Comparison of ENCODE assay signal across 25 cellular contexts in the genomic region with DNA sequence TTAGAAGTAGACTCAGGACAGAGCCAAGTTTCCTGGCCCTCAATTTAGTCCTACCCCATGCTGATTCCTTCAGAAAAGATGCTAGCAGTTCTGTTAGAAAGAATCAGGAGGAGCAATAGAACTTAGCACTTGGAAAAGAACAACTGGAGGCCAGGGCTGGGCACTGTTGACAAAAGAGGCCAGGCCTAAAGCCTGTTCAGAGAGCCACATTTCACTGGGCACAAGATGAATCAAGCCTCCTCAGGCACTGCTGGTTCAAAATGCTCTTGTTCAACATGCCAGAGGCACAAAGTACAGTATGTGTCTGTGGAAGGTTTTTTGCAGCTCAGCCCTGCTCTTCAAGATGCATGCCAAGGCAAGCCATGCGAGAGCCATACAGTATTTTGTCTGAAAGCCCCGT. TPM values are rescaled to one million over a fixed set of nuclear protein-coding genes. Genes with fewer than 3 reads are reported as not detected.
DNase-seq lines count a peak whose midpoint lies in the region; ATAC-seq and TF ChIP-seq lines count a peak whose summit lies in the region.
"Had no signal": no experiment of that assay in that cellular context is flagged by ENCODE, and none has a peak within 500 bp of the region (broad histone marks: within the 10 kb centered on the region; RNA-seq: fewer than 3 reads in every experiment).

No MANE protein-coding gene starts in this region.

- peak overlapping the region; percentile 47 for H3K27ac Mint-ChIP-seq in neural progenitor cell
- H3K27ac Mint-ChIP-seq: activated naive CD4-positive, alpha-beta T cell treated with anti-CD3 and anti-CD28 coated beads, Interleukin-2, amount 50 U/mL, for 72 hours had no signal

- H3K27me3 Mint-ChIP-seq in neural progenitor cell (ENCODE audit: insufficient read depth, low read depth) = peaks cover 3% of the 10 kb centered on the region

- H2AFZ ChIP-seq in hepatocyte (no peak overlapping the region), neural progenitor cell (replicated peaks) (no peak overlapping the region)

- H4K20me1 ChIP-seq in hepatocyte (ENCODE audit: insufficient read depth, poor library complexity, severe bottlenecking) (no peaks in the 10 kb centered on the region), neural progenitor cell (ENCODE audit: low read depth) (no peaks in the 10 kb centered on the region)
- H4K20me1 ChIP-seq: BLaER1 had no signal

- H3K9me3 ChIP-seq in hepatocyte (ENCODE audit: low read depth) (no peaks in the 10 kb centered on the region), neural progenitor cell (ENCODE audit: low read depth) (no peaks in the 10 kb centered on the region), ascending aorta (no peaks in the 10 kb centered on the region)
- H3K9me3 ChIP-seq: BLaER1, gastrocnemius medialis, right atrium auricular region, upper lobe of left lung had no signal

- no peaks in the 10 kb centered on the region for H3F3A ChIP-seq in neural progenitor cell (ENCODE audit: low read depth)

- WGBS in hepatocyte (ENCODE audit: low lambda C conversion rate, missing lambda C conversion rate) = 71% methylated on average over 2 of the region's 2 CpGs

- H3K9me3 Mint-ChIP-seq in neural progenitor cell = no peaks in the 10 kb centered on the region
- H3K9me3 Mint-ChIP-seq: activated naive CD4-positive, alpha-beta T cell treated with anti-CD3 and anti-CD28 coated beads, Interleukin-2, amount 50 U/mL, for 72 hours had no signal

- no peak overlapping the region for H3K4me3 ChIP-seq in hepatocyte
- H3K4me3 ChIP-seq in neural progenitor cell = no peak overlapping the region
- no peak overlapping the region for H3K4me3 ChIP-seq in ascending aorta
- H3K4me3 ChIP-seq: BLaER1, dorsolateral prefrontal cortex, gastrocnemius medialis, lung, right atrium auricular region, upper lobe of left lung had no signal

- intact Hi-C loops in ascending aorta (cut with DNase I) = no loop called here

- H3K36me3 ChIP-seq in hepatocyte (replicated peaks; ENCODE audit: insufficient read depth, low read depth) (no peaks in the 10 kb centered on the region), neural progenitor cell (no peaks in the 10 kb centered on the region), ascending aorta (no peaks in the 10 kb centered on the region)
- H3K36me3 ChIP-seq: BLaER1, gastrocnemius medialis, right atrium auricular region, upper lobe of left lung had no signal

- H3K27ac ChIP-seq in hepatocyte = peak overlapping the region; percentile 78
- no peak overlapping the region for H3K27ac ChIP-seq in neural progenitor cell
- H3K27ac ChIP-seq in ascending aorta = no peak overlapping the region
- H3K27ac ChIP-seq: BLaER1, gastrocnemius medialis, right atrium auricular region, upper lobe of left lung had no signal

- H3K27me3 ChIP-seq in hepatocyte (no peaks in the 10 kb centered on the region), neural progenitor cell (no peaks in the 10 kb centered on the region), ascending aorta (no peaks in the 10 kb centered on the region)
- H3K27me3 ChIP-seq: BLaER1, dorsolateral prefrontal cortex, gastrocnemius medialis, right atrium auricular region, upper lobe of left lung had no signal

- no peak for TF ChIP-seq CTCF in hepatocyte (IDR thresholded peaks at IDR 0.05; ENCODE audit: poor library complexity)
- no peak for TF ChIP-seq CTCF in neural progenitor cell (IDR thresholded peaks at IDR 0.05)
- TF ChIP-seq CTCF in ascending aorta (IDR thresholded peaks at IDR 0.05) = no peak

- no peak overlapping the region for H3K9ac ChIP-seq in neural progenitor cell
- H3K9ac ChIP-seq: BLaER1 had no signal

- ATAC-seq in GM21528 (IDR thresholded peaks at IDR 0.05; ENCODE audit: low FRiP score, unreplicated experiment) (no peak), GM19397 (IDR thresholded peaks at IDR 0.05; ENCODE audit: unreplicated experiment) (no peak)
- ATAC-seq: gastrocnemius medialis had no signal

- H3K4me1 ChIP-seq in hepatocyte (ENCODE audit: insufficient read depth) = peaks cover 44% of the 10 kb centered on the region
- H3K4me1 ChIP-seq in neural progenitor cell = peaks cover 5% of the 10 kb centered on the region
- H3K4me1 ChIP-seq in ascending aorta = no peaks in the 10 kb centered on the region
- H3K4me1 ChIP-seq: BLaER1, gastrocnemius medialis had no signal

- peaks cover 24% of the 10 kb centered on the region for H3K4me1 Mint-ChIP-seq in neural progenitor cell

- H3K36me3 Mint-ChIP-seq in neural progenitor cell = no peaks in the 10 kb centered on the region
- H3K36me3 Mint-ChIP-seq: activated naive CD4-positive, alpha-beta T cell treated with anti-CD3 and anti-CD28 coated beads, Interleukin-2, amount 50 U/mL, for 72 hours had no signal

- no peak overlapping the region for H3K4me3 Mint-ChIP-seq in neural progenitor cell

- DNase-seq in Ammon's horn (ENCODE audit: low spot score) = peak; percentile 45
- peak; percentile 75 for DNase-seq in NCI-H69 (lab: John Stamatoyannopoulos, UW)
- no peak for DNase-seq in hepatocyte (ENCODE audit: low spot score)
- no peak for DNase-seq in neural progenitor cell (ENCODE audit: low spot score)
- DNase-seq in HPDE6-E6E7 (ENCODE audit: extremely low spot score) = no peak
- no peak for DNase-seq in ascending aorta (ENCODE audit: low spot score in 2 of 2)
- DNase-seq: activated CD4-positive, CD25-positive, alpha-beta regulatory T cell treated with anti-CD3 and anti-CD28 coated beads, Interleukin-2, amount 50 U/mL, for 72 hours; aorta; dorsolateral prefrontal cortex; EL; gastrocnemius medialis; GOT3; NCI-H1694 treated with DMSO at 0.1 percent for 48 hours; NCI-H2171 treated with DMSO at 0.1 percent for 48 hours; NCI-H748 treated with DMSO at 0.1 percent for 48 hours; SHP77; SW 1271; upper lobe of left lung had no signal

- H3K4me2 ChIP-seq in hepatocyte (no peak overlapping the region), neural progenitor cell (no peak overlapping the region)
- H3K4me2 ChIP-seq: BLaER1 had no signal

- H3K79me2 ChIP-seq in hepatocyte (no peaks in the 10 kb centered on the region), neural progenitor cell (ENCODE audit: low read depth) (no peaks in the 10 kb centered on the region)

- no peaks in the 10 kb centered on the region for H3K9me2 ChIP-seq in hepatocyte (replicated peaks; ENCODE audit: insufficient read depth)

RNA-seq across cellular contexts. Expression of gene RASL11B, which starts 53.6 kb away (rescaled TPM):
- total RNA-seq in hepatocyte (6.3 and 8.9 TPM in 2 replicates), neural progenitor cell (ENCODE audit: low replicate concordance) (6.8 and 10.1 TPM in 2 replicates), ascending aorta (not detected)
- polyA plus RNA-seq in hepatocyte = 6.9 and 7.6 TPM in 2 replicates
- total RNA-seq: OCI-LY7 had no signal

Comparison
In these comparisons a context has a peak if more than half of its experiments do, and no peak if none do; other contexts are left out.
1. DNase-seq: peak in Ammon's horn (single experiment) and NCI-H69 (single experiment); none in hepatocyte (single experiment), neural progenitor cell (single experiment), HPDE6-E6E7 (single experiment) and ascending aorta (0 of 2).